ENCODE assay signal across 9 cellular contexts in genomic region chr3:147393261-147393964, GRCh38. TPM values are rescaled to one million over a fixed set of nuclear protein-coding genes. Genes with fewer than 3 reads are reported as not detected.
DNase-seq lines count a peak whose midpoint lies in the region; ATAC-seq and TF ChIP-seq lines count a peak whose summit lies in the region.
"Had no signal": no experiment of that assay in that cellular context is flagged by ENCODE, and none has a peak within 500 bp of the region (broad histone marks: within the 10 kb centered on the region; RNA-seq: fewer than 3 reads in every experiment).

No MANE protein-coding gene starts in this region.

- peak overlapping the region; percentile 43 to 62 for H3K4me3 ChIP-seq in foreskin fibroblast (ENCODE audit: low read depth in 1 of 2, low read length in 2 of 2)
- H3K4me3 ChIP-seq in ovary = peak overlapping the region; percentile 12

- intact Hi-C loops in ovary (cut with DNase I) = no loop called here

- DNase-seq in AG20443 (ENCODE audit: low spot score) (peak; percentile 80), NCI-H510A (lab: John Stamatoyannopoulos, UW) (peak; percentile 88), foreskin fibroblast (peak in 1 of 2 donors; percentile 42), ovary (no peak), activated T-cell treated with anti-CD3 and anti-CD28 coated beads for 4 hours (no peak)
- no peak for DNase-seq in activated effector memory CD4-positive, alpha-beta T cell treated with anti-CD3 and anti-CD28 coated beads, Interleukin-2, amount 50 U/mL, for 16 hours
- DNase-seq: activated CD4-positive, alpha-beta T cell treated with anti-CD3 and anti-CD28 coated beads, Interleukin-2, amount 50 U/mL, for 1 hour had no signal

- TF ChIP-seq CTCF in foreskin fibroblast (IDR thresholded peaks at IDR 0.05; ENCODE audit: low read depth, low read length) = no peak
- TF ChIP-seq CTCF in ovary (IDR thresholded peaks at IDR 0.05) = no peak

- H3K27me3 ChIP-seq in ovary = no peaks in the 10 kb centered on the region

- TF ChIP-seq POLR2A in ovary (IDR thresholded peaks at IDR 0.05) = no peak

- peaks cover 0 to 14% of the 10 kb centered on the region in 2 donors for H3K9me3 ChIP-seq in ovary

- H3K4me1 ChIP-seq in ovary (ENCODE audit: insufficient read depth) = peaks cover 3% of the 10 kb centered on the region

- 3 to 4% (median 3%) methylated on average over 42 to 54 of the region's 54 CpGs for WGBS in ovary, 3 donors

- no peak for TF ChIP-seq EP300 in ovary (IDR thresholded peaks at IDR 0.05)

- H3K36me3 ChIP-seq in ovary = no peaks in the 10 kb centered on the region

- no peak overlapping the region for H3K27ac ChIP-seq in ovary

- ATAC-seq in HG03095 (IDR thresholded peaks at IDR 0.05; ENCODE audit: unreplicated experiment) = no peak
- no peak for ATAC-seq in HG03097 (IDR thresholded peaks at IDR 0.05; ENCODE audit: low FRiP score, unreplicated experiment)

RNA-seq across cellular contexts. Expression of gene ZIC4, which starts 12.9 kb away (rescaled TPM):
- not detected for total RNA-seq in ovary
- polyA plus RNA-seq in ovary = not detected

RNA-seq across cellular contexts. Expression of gene ZIC1, which starts 15.8 kb away (rescaled TPM):
- under 1 TPM in 3 of 7 donors, not detected in 4; 0.05 to 0.45 (median 0.18) TPM for total RNA-seq in ovary
- polyA plus RNA-seq in ovary = under 1 TPM in 1 of 2 donors, not detected in 1; 0.10 TPM

Comparison
In these comparisons a context has a peak if more than half of its experiments do, and no peak if none do; other contexts are left out.
1. DNase-seq: peak in AG20443 (single experiment) and NCI-H510A (single experiment); none in ovary (0 of 5), activated T-cell treated with anti-CD3 and anti-CD28 coated beads for 4 hours (single experiment) and activated effector memory CD4-positive, alpha-beta T cell treated with anti-CD3 and anti-CD28 coated beads, Interleukin-2, amount 50 U/mL, for 16 hours (single experiment).